In the genomic region with DNA sequence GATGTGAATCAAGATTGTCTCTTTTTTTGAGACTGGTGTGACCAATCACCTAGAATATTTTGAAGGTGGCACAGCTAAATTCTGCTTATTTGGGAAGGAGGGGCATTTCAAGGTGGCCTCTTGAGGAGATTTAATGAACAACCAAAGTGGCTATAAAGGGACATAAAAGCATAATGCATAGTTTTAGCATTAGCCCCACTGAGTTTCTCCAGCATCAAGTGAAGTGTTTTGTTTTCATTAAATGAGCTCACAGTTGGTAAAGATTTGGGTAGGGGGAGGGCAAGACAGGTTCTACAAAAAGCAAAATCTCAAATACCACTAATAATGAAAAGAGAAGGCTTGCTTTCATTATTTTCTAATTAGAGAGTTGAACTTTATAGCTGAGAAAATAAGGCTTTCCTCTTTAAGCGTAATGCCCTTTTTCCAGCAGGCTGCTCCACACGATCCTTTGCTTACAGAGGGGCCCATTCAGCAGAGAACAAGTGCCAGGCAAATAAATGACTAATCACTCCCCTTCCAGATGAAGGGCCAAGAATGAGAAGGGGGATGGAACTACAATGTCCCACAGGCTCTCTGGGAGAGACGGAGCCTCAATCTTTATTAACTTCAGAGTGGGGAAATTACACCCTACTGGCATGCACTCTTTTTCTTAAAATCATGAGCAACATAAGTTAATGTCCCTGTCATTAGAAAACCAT, we compare ENCODE assay signal across 1 cellular context.
TF ChIP-seq lines count a peak whose summit lies in the region.

No MANE protein-coding gene starts in this region.

TF ChIP-seq in WTC11, 78 proteins besides CTCF, POLR2A, EP300 and RAD21 (continued from another document):
- TF ChIP-seq, protein P1, sequence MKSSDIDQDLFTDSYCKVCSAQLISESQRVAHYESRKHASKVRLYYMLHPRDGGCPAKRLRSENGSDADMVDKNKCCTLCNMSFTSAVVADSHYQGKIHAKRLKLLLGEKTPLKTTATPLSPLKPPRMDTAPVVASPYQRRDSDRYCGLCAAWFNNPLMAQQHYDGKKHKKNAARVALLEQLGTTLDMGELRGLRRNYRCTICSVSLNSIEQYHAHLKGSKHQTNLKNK (CRISPR knock-in tag; IDR thresholded peaks at IDR 0.05) = no peak
- no peak for TF ChIP-seq ZNF671 (CRISPR knock-in tag; IDR thresholded peaks at IDR 0.05)
- TF ChIP-seq IRF2 (CRISPR knock-in tag; IDR thresholded peaks at IDR 0.05; ENCODE audit: borderline replicate concordance, low read depth) = no peak
